ENCODE assay signal across 8 cellular contexts in the genomic region with DNA sequence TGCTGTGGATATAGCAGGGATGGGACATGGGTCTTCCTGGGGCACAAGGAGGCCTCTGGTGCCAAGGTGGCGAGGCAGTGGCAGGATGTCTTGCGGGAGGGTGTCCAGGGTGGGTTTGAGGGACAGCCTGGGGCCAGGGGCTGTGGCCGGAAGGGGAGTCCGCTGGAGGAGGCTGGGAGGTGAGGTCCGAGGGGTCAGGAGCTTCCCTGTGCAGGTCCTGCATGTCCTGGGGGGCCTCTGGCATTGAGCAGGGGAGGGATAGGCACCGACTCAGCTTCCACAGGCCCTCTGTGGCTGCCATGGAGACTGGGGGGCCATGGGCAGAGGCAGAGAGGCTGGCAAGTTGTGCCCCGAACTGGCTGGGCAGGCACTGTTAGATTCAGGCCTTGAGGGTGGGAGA. TPM values are rescaled to one million over a fixed set of nuclear protein-coding genes. Genes with fewer than 3 reads are reported as not detected.
A peak's percentile ranks its signal among the peaks of the same experiment; 100 is the strongest.
DNase-seq lines count a peak whose midpoint lies in the region; ATAC-seq, FAIRE-seq and TF ChIP-seq lines count a peak whose summit lies in the region.
"Not testable (repeated sequence)": the region's sequence is repeated elsewhere in the genome, so short reads cannot be mapped to it uniquely, and the experiment has no call there.
"Had no signal": no experiment of that assay in that cellular context is flagged by ENCODE, and none has a peak within 500 bp of the region (broad histone marks: within the 10 kb centered on the region; RNA-seq: fewer than 3 reads in every experiment).

No MANE protein-coding gene starts in this region.

- not testable (repeated sequence) for H3K9ac ChIP-seq in kidney (ENCODE audit: low read length in 2 of 2); neuronal stem cell (ENCODE audit: low read depth, low read length, poor library complexity)

- H3K27ac ChIP-seq in kidney (ENCODE audit: low read depth in 2 of 2, low read length in 2 of 2); neuronal stem cell (replicated peaks; ENCODE audit: low read length); spleen; aorta (ENCODE audit: low read depth in 1 of 2, low read length in 2 of 2): not testable (repeated sequence)

- not testable (repeated sequence) for H3K79me1 ChIP-seq in neuronal stem cell (ENCODE audit: low read depth, low read length)

- not testable (repeated sequence) for H3K27me3 ChIP-seq in neuronal stem cell (ENCODE audit: control insufficient read depth in 3 of 3, insufficient read depth in 3 of 3, low read depth in 1 of 3, low read length in 3 of 3); spleen (replicated peaks in 1 of 7); aorta (ENCODE audit: control insufficient read depth in 1 of 2, insufficient read depth in 2 of 2, low read length in 1 of 2)

- not testable (repeated sequence) for H3K14ac ChIP-seq in neuronal stem cell (ENCODE audit: low read length)

- not testable (repeated sequence) for H2BK5ac ChIP-seq in neuronal stem cell (ENCODE audit: low read length)

- not testable (repeated sequence) for H3K4me2 ChIP-seq in neuronal stem cell (ENCODE audit: insufficient read depth, low read length, poor library complexity, severe bottlenecking)

- H3K27ac Mint-ChIP-seq in WTC11, result not testable (repeated sequence)

- not testable (repeated sequence) for H3K9me3 Mint-ChIP-seq in WTC11

- not testable (repeated sequence) for H3K4me3 ChIP-seq in kidney (ENCODE audit: low read length in 2 of 2); neuronal stem cell (ENCODE audit: low read length in 2 of 2); spleen; aorta (ENCODE audit: low read length in 2 of 2)

- WGBS in neuronal stem cell (ENCODE audit: extremely low coverage in 2 of 2, insufficient read length in 2 of 2, insufficient replicate concordance in 1 of 2), 2 donors, result no CpG with 5 or more reads among the region's 7 CpGs
- WGBS in spleen, 5 donors, result 64 to 78% (median 73%) methylated on average over 7 of the region's 7 CpGs
- 62 to 69% methylated on average over 7 of the region's 7 CpGs for WGBS in aorta, 2 donors

- FAIRE-seq in kidney (lab: Jason Lieb, UNC), result not testable (repeated sequence)

- not testable (repeated sequence) for H3K36me3 ChIP-seq in kidney (ENCODE audit: control insufficient read depth in 1 of 2, insufficient read depth in 2 of 2, low read length in 2 of 2); neuronal stem cell (replicated peaks in 1 of 2; ENCODE audit: control insufficient read depth in 2 of 2, insufficient read depth in 2 of 2, low read length in 2 of 2); spleen; aorta (ENCODE audit: control insufficient read depth in 1 of 2, insufficient read depth in 2 of 2, low read length in 1 of 2)

- not testable (repeated sequence) for H2BK12ac ChIP-seq in neuronal stem cell (ENCODE audit: low read length)

- not testable (repeated sequence) for H3K4me1 ChIP-seq in kidney (ENCODE audit: control insufficient read depth in 1 of 2, insufficient read depth in 1 of 2, low read depth in 1 of 2, low read length in 2 of 2); neuronal stem cell (ENCODE audit: control insufficient read depth in 2 of 2, insufficient read depth in 1 of 2, low read depth in 1 of 2, low read length in 2 of 2); spleen; aorta (ENCODE audit: control insufficient read depth in 1 of 2, insufficient read depth in 2 of 2, low read length in 2 of 2)

- H3K23ac ChIP-seq in neuronal stem cell (ENCODE audit: low read depth, low read length, poor library complexity), result not testable (repeated sequence)

- POLR2A ChIA-PET in WTC11 (lab: Charles Lee), result not testable (repeated sequence)

- not testable (repeated sequence) for TF ChIP-seq CTCF in WTC11 (IDR thresholded peaks at IDR 0.05); kidney (IDR thresholded peaks at IDR 0.05; ENCODE audit: borderline replicate concordance, extremely low read depth, insufficient read depth); spleen (IDR thresholded peaks at IDR 0.05 in 8 of 11, conservative IDR thresholded peaks at IDR 0.05 in 3 of 11)

- TF ChIP-seq POLR2A in spleen (IDR thresholded peaks at IDR 0.05), result not testable (repeated sequence)

- not testable (repeated sequence) for ATAC-seq in WTC11; left cardiac atrium; aorta (ENCODE audit: low FRiP score)

- not testable (repeated sequence) for H2BK120ac ChIP-seq in neuronal stem cell (ENCODE audit: low read depth, low read length)

- H2BK15ac ChIP-seq in neuronal stem cell (ENCODE audit: low read length), result not testable (repeated sequence)

- not testable (repeated sequence) for H4K91ac ChIP-seq in neuronal stem cell (ENCODE audit: low read depth, low read length, poor library complexity)

- not testable (repeated sequence) for H2AFZ ChIP-seq in neuronal stem cell (ENCODE audit: low read length)

- CTCF ChIA-PET in WTC11 (lab: Charles Lee), result not testable (repeated sequence)

- intact Hi-C loops in left cardiac atrium (cut with DNase I); kidney (cut with DNase I); spleen (cut with DNase I; ENCODE audit: low total_unique reads); aorta (cut with DNase I): not testable (repeated sequence)

- H3K4me3 Mint-ChIP-seq in WTC11, result not testable (repeated sequence)

- not testable (repeated sequence) for H2AK5ac ChIP-seq in neuronal stem cell (ENCODE audit: low read depth, low read length)

- peak overlapping the region; percentile 72 for H4K8ac ChIP-seq in neuronal stem cell (ENCODE audit: low read depth, low read length)

- DNase-seq in WTC11 (ENCODE audit: low spot score), result peak; percentile 7
- DNase-seq in left cardiac atrium, result peak; percentile 17
- peak; percentile 68 for DNase-seq in kidney
- DNase-seq in neuronal stem cell (ENCODE audit: low spot score), result not testable (repeated sequence)
- peak; percentile 68 for DNase-seq in spleen
- peak; percentile 47 to 69 for DNase-seq in aorta

- H3K9me3 ChIP-seq in kidney (ENCODE audit: control insufficient read depth in 1 of 2, low read length in 2 of 2); neuronal stem cell (replicated peaks in 1 of 2; ENCODE audit: control insufficient read depth in 2 of 2, insufficient read depth in 1 of 2, low read depth in 1 of 2, low read length in 2 of 2); spleen; aorta (ENCODE audit: control insufficient read depth, low read length): not testable (repeated sequence)

- H3K36me3 Mint-ChIP-seq in WTC11, result not testable (repeated sequence)

- not testable (repeated sequence) for H3K27me3 Mint-ChIP-seq in WTC11 (ENCODE audit: low read depth)

- not testable (repeated sequence) for H3K4ac ChIP-seq in neuronal stem cell (ENCODE audit: low read length)

- peak overlapping the region; percentile 87 for H3K18ac ChIP-seq in neuronal stem cell (ENCODE audit: low read length)

- H3K4me1 Mint-ChIP-seq in WTC11, result not testable (repeated sequence)

RNA-seq across cellular contexts. Expression of gene KCNJ12, which starts 38.5 kb away (rescaled TPM):
- total RNA-seq in WTC11 (2021) (2.2 to 2.3 TPM (median 2.3 TPM) in 3 replicates), left cardiac atrium (10 to 100 TPM; 12.0 to 16.5 TPM), kidney (3.1 TPM), spleen (1 to 10 TPM; 1.0 to 4.8 (median 2.6) TPM), aorta (1 to 10 TPM; 2.9 to 4.0 TPM)
- polyA plus RNA-seq in kidney (ENCODE audit: insufficient read depth, low read depth, low replicate concordance) (3.4 TPM), spleen (under 1 TPM; 0.11 to 0.77 (median 0.12) TPM), aorta (under 1 TPM in 1 of 2 donors, not detected in 1; 0.13 TPM)
- polyA plus RNA-seq in neuronal stem cell (2013, experiment 1 of 2), result 0.78 TPM
- 0.89 TPM for polyA plus RNA-seq in neuronal stem cell (2013, experiment 2 of 2)
- total RNA-seq: Calu3; CD4-positive, alpha-beta memory T cell had no signal
- polyA plus RNA-seq: CD4-positive, alpha-beta memory T cell had no signal
